13 cellular contexts compared by ENCODE assay signal in genomic region chr16:25007284-25007984, GRCh38. TPM values are rescaled to one million over a fixed set of nuclear protein-coding genes. Genes with fewer than 3 reads are reported as not detected.
DNase-seq lines count a peak whose midpoint lies in the region; ATAC-seq and TF ChIP-seq lines count a peak whose summit lies in the region.
"Had no signal": no experiment of that assay in that cellular context is flagged by ENCODE, and none has a peak within 500 bp of the region (broad histone marks: within the 10 kb centered on the region; RNA-seq: fewer than 3 reads in every experiment).

No MANE protein-coding gene starts in this region.

- H3K27ac ChIP-seq in trophoblast cell (ENCODE audit: low read depth, low read length) (no peak overlapping the region), esophagus squamous epithelium (peak overlapping the region in 2 of 4 donors; percentile 7 to 55)

- no CpG with 5 or more reads among the region's 7 CpGs for WGBS in trophoblast cell (ENCODE audit: extremely low coverage, insufficient coverage, insufficient read length)
- WGBS in esophagus squamous epithelium, 2 donors: 80 to 86% methylated on average over 7 of the region's 7 CpGs

- H3K27me3 ChIP-seq in MG63 (no peaks in the 10 kb centered on the region), trophoblast cell (ENCODE audit: insufficient read depth, low read length) (no peaks in the 10 kb centered on the region), esophagus squamous epithelium (no peaks in the 10 kb centered on the region)
- H3K27me3 ChIP-seq: Peyer's patch had no signal

- H3K9me3 ChIP-seq in MG63: no peaks in the 10 kb centered on the region
- no peaks in the 10 kb centered on the region for H3K9me3 ChIP-seq in trophoblast cell (ENCODE audit: insufficient read depth, low read depth, low read length)
- no peaks in the 10 kb centered on the region for H3K9me3 ChIP-seq in esophagus squamous epithelium
- H3K9me3 ChIP-seq: Peyer's patch had no signal

- peaks cover 3% of the 10 kb centered on the region for H3K79me2 ChIP-seq in trophoblast cell (ENCODE audit: control insufficient read depth, insufficient read depth, low read length, poor library complexity)

- DNase-seq in CD14-positive monocyte (ENCODE audit: low spot score): no peak
- peak; percentile 82 for DNase-seq in MG63
- DNase-seq in chondrocyte (ENCODE audit: low spot score): no peak
- peak; percentile 65 to 73 for DNase-seq in trophoblast cell
- no peak for DNase-seq in RPMI8226
- DNase-seq in esophagus squamous epithelium (lab: John Stamatoyannopoulos, UW): no peak
- DNase-seq: CD4-positive, alpha-beta T cell; glutamatergic neuron; stimulated activated CD4-positive, alpha-beta T cell treated with anti-CD3 and anti-CD28 coated beads, Interleukin-1b, Interleukin-23, amount 100 ng/mL, for 48 hours had no signal

- no peak overlapping the region for H3K4ac ChIP-seq in trophoblast cell (ENCODE audit: low read depth, low read length)

- peaks cover 43% of the 10 kb centered on the region for H3K36me3 ChIP-seq in MG63
- peaks cover 3 to 4% of the 10 kb centered on the region in 2 experiments for H3K36me3 ChIP-seq in trophoblast cell (ENCODE audit: control insufficient read depth in 1 of 2, insufficient read depth in 2 of 2, low read length in 2 of 2)
- peaks cover 0 to 14% (median 0%) of the 10 kb centered on the region in 3 donors for H3K36me3 ChIP-seq in esophagus squamous epithelium
- H3K36me3 ChIP-seq: Peyer's patch had no signal

- intact Hi-C loops in CD14-positive monocyte (cut with micrococcal nuclease) (no loop called here), esophagus squamous epithelium (cut with DNase I) (no loop called here)

- no peak for TF ChIP-seq CTCF in CD14-positive monocyte (IDR thresholded peaks at IDR 0.05)
- no peak for TF ChIP-seq CTCF in chondrocyte (IDR thresholded peaks at IDR 0.05)
- TF ChIP-seq CTCF in esophagus squamous epithelium (IDR thresholded peaks at IDR 0.05): no peak

- H3K4me2 ChIP-seq in trophoblast cell (ENCODE audit: low read length): no peak overlapping the region

- H3K27ac Mint-ChIP-seq in CD14-positive monocyte: peak overlapping the region in 4 of 7 donors; percentile 18 to 71 (median 62)
- H3K27ac Mint-ChIP-seq in chondrocyte (ENCODE audit: unreplicated experiment): peak overlapping the region; percentile 89
- H3K27ac Mint-ChIP-seq: activated naive CD4-positive, alpha-beta T cell treated with anti-CD3 and anti-CD28 coated beads, Interleukin-2, amount 50 U/mL, for 72 hours had no signal

- peaks cover 31 to 37% of the 10 kb centered on the region in 2 donors for H3K36me3 Mint-ChIP-seq in CD14-positive monocyte
- H3K36me3 Mint-ChIP-seq in chondrocyte (ENCODE audit: low read depth): no peaks in the 10 kb centered on the region

- H3K14ac ChIP-seq in trophoblast cell (ENCODE audit: low read length): no peak overlapping the region

- no peak overlapping the region for H3K4me3 Mint-ChIP-seq in CD14-positive monocyte
- no peak overlapping the region for H3K4me3 Mint-ChIP-seq in chondrocyte (ENCODE audit: unreplicated experiment)
- H3K4me3 Mint-ChIP-seq: CD4-positive, alpha-beta T cell had no signal

- no peak overlapping the region for H3K18ac ChIP-seq in trophoblast cell (ENCODE audit: low read length)

- no peaks in the 10 kb centered on the region for H3K27me3 Mint-ChIP-seq in CD14-positive monocyte (ENCODE audit: low read depth in 3 of 3)
- no peaks in the 10 kb centered on the region for H3K27me3 Mint-ChIP-seq in chondrocyte (ENCODE audit: low read depth)
- H3K27me3 Mint-ChIP-seq: CD4-positive, alpha-beta T cell had no signal

- no peak overlapping the region for H2AFZ ChIP-seq in trophoblast cell (ENCODE audit: insufficient read depth, low read length, poor library complexity)

- H4K8ac ChIP-seq in trophoblast cell (ENCODE audit: low read depth, low read length): no peak overlapping the region

- no peak overlapping the region for H3K9ac ChIP-seq in trophoblast cell (ENCODE audit: low read length)

- no peaks in the 10 kb centered on the region for H3K79me1 ChIP-seq in trophoblast cell (ENCODE audit: low read length)

- H3K4me1 Mint-ChIP-seq in CD14-positive monocyte: peaks cover 72% of the 10 kb centered on the region
- peaks cover 69% of the 10 kb centered on the region for H3K4me1 Mint-ChIP-seq in chondrocyte (ENCODE audit: low read depth)

- no peak overlapping the region for H2AK5ac ChIP-seq in trophoblast cell (ENCODE audit: low read length)

- H3K9me3 Mint-ChIP-seq in CD14-positive monocyte (peaks cover 0 to 3% (median 0%) of the 10 kb centered on the region in 7 donors), chondrocyte (ENCODE audit: low read depth) (no peaks in the 10 kb centered on the region)
- H3K9me3 Mint-ChIP-seq: activated naive CD4-positive, alpha-beta T cell treated with anti-CD3 and anti-CD28 coated beads, Interleukin-2, amount 50 U/mL, for 72 hours; CD4-positive, alpha-beta T cell had no signal

- H3K4me3 ChIP-seq in MG63: no peak overlapping the region
- no peak overlapping the region for H3K4me3 ChIP-seq in trophoblast cell (ENCODE audit: low read depth, low read length)
- H3K4me3 ChIP-seq in esophagus squamous epithelium: no peak overlapping the region
- H3K4me3 ChIP-seq: Peyer's patch had no signal

- no peak overlapping the region for H2BK120ac ChIP-seq in trophoblast cell (ENCODE audit: insufficient read depth, low read length, poor library complexity)

- TF ChIP-seq POLR2A in esophagus squamous epithelium (IDR thresholded peaks at IDR 0.05): no peak

- peaks cover 3 to 4% of the 10 kb centered on the region in 2 experiments for H3K4me1 ChIP-seq in trophoblast cell (ENCODE audit: control insufficient read depth in 1 of 2, insufficient read depth in 2 of 2, low read length in 2 of 2)
- peaks cover 10 to 78% (median 43%) of the 10 kb centered on the region in 3 donors for H3K4me1 ChIP-seq in esophagus squamous epithelium

- H4K12ac ChIP-seq in trophoblast cell (ENCODE audit: low read depth, low read length): no peak overlapping the region

- no peak overlapping the region for H2BK12ac ChIP-seq in trophoblast cell (ENCODE audit: low read length)

- no peak overlapping the region for H3K23ac ChIP-seq in trophoblast cell (ENCODE audit: low read length)

- H2BK5ac ChIP-seq in trophoblast cell (ENCODE audit: low read depth, low read length, poor library complexity): no peak overlapping the region

- H4K91ac ChIP-seq in trophoblast cell (ENCODE audit: low read depth, low read length): no peak overlapping the region

- ATAC-seq in HG03521 (IDR thresholded peaks at IDR 0.05; ENCODE audit: unreplicated experiment): no peak
- ATAC-seq in GM18511 (IDR thresholded peaks at IDR 0.05; ENCODE audit: unreplicated experiment): no peak
- ATAC-seq: activated naive CD4-positive, alpha-beta T cell treated with anti-CD3 and anti-CD28 coated beads, Interleukin-2, amount 50 U/mL, for 72 hours had no signal

RNA-seq across cellular contexts. Expression of gene ARHGAP17, which starts 7.7 kb away (rescaled TPM):
- 10 to 100 TPM; 26.5 to 38.4 TPM for polyA plus RNA-seq in CD14-positive monocyte
- 17.5 and 36.1 TPM in 2 replicates for total RNA-seq in MG63 (2014; rRNA removed; shearing (Covaris generic); ENCODE audit: low replicate concordance)
- total RNA-seq in chondrocyte (74.7 to 85.4 TPM (median 75.2 TPM) in 3 replicates), esophagus squamous epithelium (10 to 100 TPM; 36.2 to 48.1 (median 43.2) TPM)
- polyA plus RNA-seq in trophoblast cell (2013): 56.6 and 59.3 TPM in 2 replicates

Comparison
In these comparisons a context has a peak if more than half of its experiments do, and no peak if none do; other contexts are left out.
1. DNase-seq: peak in MG63 (single experiment) and trophoblast cell (2 of 2); none in CD14-positive monocyte (single experiment), chondrocyte (single experiment), RPMI8226 (single experiment) and esophagus squamous epithelium (single experiment).